Comparison of ENCODE assay signal across 17 cellular contexts in the genomic region with DNA sequence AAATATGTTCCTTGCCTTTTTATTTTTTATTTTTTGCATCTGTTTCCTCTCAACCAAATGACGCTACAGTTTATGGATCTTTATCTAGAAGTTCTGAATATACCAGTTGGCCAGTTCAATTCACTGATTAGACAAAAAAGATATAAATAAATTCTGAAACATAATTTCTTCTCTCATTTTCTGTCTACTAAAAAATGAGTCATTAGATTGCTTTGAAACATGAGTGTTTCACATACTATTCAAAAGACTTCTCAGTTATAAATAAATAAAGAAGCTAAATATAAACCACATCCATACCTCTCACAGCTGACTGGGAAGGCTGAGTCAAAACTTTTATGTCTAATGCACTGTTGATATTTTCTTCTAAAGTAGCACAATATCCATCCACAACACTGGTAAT.
DNase-seq lines count a peak whose midpoint lies in the region; ATAC-seq and TF ChIP-seq lines count a peak whose summit lies in the region.
"Had no signal": no experiment of that assay in that cellular context is flagged by ENCODE, and none has a peak within 500 bp of the region (broad histone marks: within the 10 kb centered on the region; RNA-seq: fewer than 3 reads in every experiment).

No MANE protein-coding gene starts in this region.

- no peaks in the 10 kb centered on the region for H3K27me3 ChIP-seq in right atrium auricular region
- H3K27me3 ChIP-seq in upper lobe of left lung: no peaks in the 10 kb centered on the region
- H3K27me3 ChIP-seq: cardiac muscle cell, pancreas had no signal

- peak; percentile 53 for ATAC-seq in Right ventricle myocardium superior (ENCODE audit: poor library complexity)
- ATAC-seq in upper lobe of left lung (ENCODE audit: low FRiP score in 2 of 2): no peak
- ATAC-seq: CD8-positive, alpha-beta T cell; mucosa of descending colon; pancreas had no signal

- DNase-seq in Right ventricle myocardium superior (no peak), right atrium auricular region (ENCODE audit: low spot score) (no peak), astrocyte of the spinal cord (ENCODE audit: low read depth, low spot score) (peak; percentile 55), foreskin melanocyte (peak; percentile 35), superior temporal gyrus (ENCODE audit: extremely low spot score) (peak; percentile 30), GF-D8 (lab: John Stamatoyannopoulos, UW) (no peak), GM10248 (ENCODE audit: extremely low spot score) (no peak), upper lobe of left lung (no peak)
- DNase-seq: 8988T; CD8-positive, alpha-beta T cell; endodermal cell; head of caudate nucleus; mucosa of descending colon; NCI-H2029 treated with DMSO at 0.1 percent for 48 hours; NCI-H524; pancreas had no signal

- H3K4me1 ChIP-seq in right atrium auricular region (no peaks in the 10 kb centered on the region), upper lobe of left lung (no peaks in the 10 kb centered on the region)
- H3K4me1 ChIP-seq: pancreas had no signal

- H3K4me3 ChIP-seq in right atrium auricular region: no peak overlapping the region
- H3K4me3 ChIP-seq in astrocyte of the spinal cord (ENCODE audit: low read depth, low read length): no peak overlapping the region
- no peak overlapping the region for H3K4me3 ChIP-seq in upper lobe of left lung
- H3K4me3 ChIP-seq: cardiac muscle cell, mucosa of descending colon, pancreas had no signal

- TF ChIP-seq EP300 in upper lobe of left lung (IDR thresholded peaks at IDR 0.05): no peak

- TF ChIP-seq CTCF in right atrium auricular region (IDR thresholded peaks at IDR 0.05): no peak
- no peak for TF ChIP-seq CTCF in astrocyte of the spinal cord (IDR thresholded peaks at IDR 0.05; ENCODE audit: low read depth, low read length)
- no peak for TF ChIP-seq CTCF in GM10248 (IDR thresholded peaks at IDR 0.05; ENCODE audit: control extremely low read depth, extremely low read depth, low read depth, missing control alignments)
- TF ChIP-seq CTCF in upper lobe of left lung (IDR thresholded peaks at IDR 0.05): no peak

- CTCF ChIA-PET in GM10248 (lab: Yijun Ruan, JAX): interaction anchor here (1.8 to 3.0 kb wide), 2 partner anchors 11 to 91 kb away, joined by 4 to 10 read pairs; no protein-coding TSS in a partner anchor

- intact Hi-C loops in Right ventricle myocardium superior (cut with DNase I): no loop called here

- WGBS in upper lobe of left lung, 2 donors: 72 to 89% methylated on average over 1 of the region's 1 CpG

- no peak overlapping the region for H3K27ac ChIP-seq in right atrium auricular region
- no peak overlapping the region for H3K27ac ChIP-seq in upper lobe of left lung
- H3K27ac ChIP-seq: cardiac muscle cell, pancreas had no signal

- in situ Hi-C loops in astrocyte of the spinal cord (cut with HindIII; ENCODE audit: low sequenced_read_pairs): no loop called here

- no peaks in the 10 kb centered on the region for H3K9me3 ChIP-seq in right atrium auricular region
- H3K9me3 ChIP-seq in upper lobe of left lung: no peaks in the 10 kb centered on the region
- H3K9me3 ChIP-seq: mucosa of descending colon, pancreas had no signal

- TF ChIP-seq POLR2A in upper lobe of left lung (IDR thresholded peaks at IDR 0.05): no peak

- H3K36me3 ChIP-seq in right atrium auricular region: no peaks in the 10 kb centered on the region
- no peaks in the 10 kb centered on the region for H3K36me3 ChIP-seq in upper lobe of left lung
- H3K36me3 ChIP-seq: cardiac muscle cell, pancreas had no signal

- POLR2A ChIA-PET in GM10248 (lab: Yijun Ruan, JAX): no interaction called here

Comparison
In these comparisons a context has a peak if more than half of its experiments do, and no peak if none do; other contexts are left out.
1. DNase-seq: peak in astrocyte of the spinal cord (single experiment), foreskin melanocyte (single experiment) and superior temporal gyrus (single experiment); none in Right ventricle myocardium superior (single experiment), right atrium auricular region (single experiment), GF-D8 (single experiment), GM10248 (single experiment) and upper lobe of left lung (0 of 2).